ENCODE assay signal across 9 cellular contexts in the genomic region with DNA sequence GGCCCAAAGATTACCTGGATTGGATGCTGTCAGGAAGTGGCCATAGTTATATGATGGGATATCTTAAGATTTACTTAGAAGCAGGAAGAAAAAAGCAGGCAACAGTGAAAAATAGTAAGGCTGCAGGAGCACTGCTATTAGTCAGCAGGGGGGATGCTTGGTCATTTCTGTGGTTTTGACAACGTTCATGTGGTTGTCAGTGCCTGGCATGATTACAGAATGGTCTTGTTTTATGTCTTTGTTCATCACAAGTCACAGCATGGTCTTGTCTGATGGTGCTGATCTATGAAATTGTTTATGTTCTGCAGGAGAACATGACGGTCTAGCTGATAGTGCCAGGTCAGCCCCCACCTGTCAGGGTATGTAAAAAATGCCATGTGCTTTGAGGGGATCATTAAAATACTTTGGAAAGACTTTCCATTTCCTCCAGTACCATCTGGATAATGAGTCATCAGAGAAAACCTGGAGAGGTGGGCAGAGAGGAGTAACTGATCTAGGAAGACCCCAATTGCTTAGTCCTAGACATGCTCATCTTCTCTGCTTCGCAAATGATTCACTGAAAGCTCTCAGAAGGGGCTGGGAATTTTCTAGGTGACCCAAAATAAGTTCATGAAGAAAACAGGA. TPM values are rescaled to one million over a fixed set of nuclear protein-coding genes. Genes with fewer than 3 reads are reported as not detected.
DNase-seq lines count a peak whose midpoint lies in the region; ATAC-seq, FAIRE-seq and TF ChIP-seq lines count a peak whose summit lies in the region.
"Had no signal": no experiment of that assay in that cellular context is flagged by ENCODE, and none has a peak within 500 bp of the region (broad histone marks: within the 10 kb centered on the region; RNA-seq: fewer than 3 reads in every experiment).

No MANE protein-coding gene starts in this region.

- no peaks in the 10 kb centered on the region; the same call in 1 of the 2 replicates for H4K20me1 ChIP-seq in K562 (replicated peaks; ENCODE audit: control insufficient read depth, insufficient read depth, low read length)

- no peak overlapping the region for H3K27ac ChIP-seq in A549
- H3K27ac ChIP-seq in K562 (ENCODE audit: extremely low read depth, low read depth, low read length), result no peak overlapping the region
- no peak overlapping the region for H3K27ac ChIP-seq in tibial artery

- WGBS in A549 (ENCODE audit: missing lambda C conversion rate), result 49% methylated on average over 3 of the region's 3 CpGs
- WGBS in K562 (ENCODE audit: insufficient coverage, low coverage, missing lambda C conversion rate), result 0% methylated on average over 3 of the region's 3 CpGs

- ATAC-seq in A549 (no peak), GM18868 (IDR thresholded peaks at IDR 0.05; ENCODE audit: unreplicated experiment) (peak; percentile 92), K562 (no peak), HG03280 (IDR thresholded peaks at IDR 0.05; ENCODE audit: unreplicated experiment) (no peak)

- H3K4me3 ChIP-seq in A549 (no peak overlapping the region), K562 (no peak overlapping the region), tibial artery (no peak overlapping the region)

- H3K27me3 ChIP-seq in K562 (ENCODE audit: control insufficient read depth in 2 of 2, insufficient read depth in 2 of 2, low read length in 2 of 2) (no peaks in the 10 kb centered on the region), tibial artery (no peaks in the 10 kb centered on the region)

- CTCF ChIA-PET in A549 (lab: Yijun Ruan, JAX) (no interaction called here), K562 (lab: Yijun Ruan, JAX; ENCODE audit: low intra/inter-chr PET ratio) (no interaction called here)

- TF ChIP-seq CTCF in A549 (IDR thresholded peaks at IDR 0.05) (no peak), K562 (IDR thresholded peaks at IDR 0.05 in 2 of 3, conservative IDR thresholded peaks at IDR 0.05 in 1 of 3; ENCODE audit: insufficient read depth in 2 of 3, low read depth in 1 of 3, low read length in 3 of 3) (no peak), tibial artery (IDR thresholded peaks at IDR 0.05) (no peak)

- TF ChIP-seq EP300 in A549 (IDR thresholded peaks at IDR 0.05), result no peak
- TF ChIP-seq EP300 in K562 (IDR thresholded peaks at IDR 0.05; ENCODE audit: low read length), result no peak

- POLR2A ChIA-PET in A549 (lab: Yijun Ruan, JAX) (no interaction called here), K562 (lab: Yijun Ruan, JAX) (no interaction called here)

- in situ Hi-C loops in K562 (cut with MboI), result no loop called here

- H2AFZ ChIP-seq in K562 (ENCODE audit: low read depth, low read length), result no peak overlapping the region

- H3K9ac ChIP-seq in K562 (ENCODE audit: insufficient read depth in 1 of 2, low read depth in 2 of 2, low read length in 2 of 2), result no peak overlapping the region

- no peak overlapping the region for H3K4me2 ChIP-seq in A549
- no peak overlapping the region for H3K4me2 ChIP-seq in K562 (ENCODE audit: insufficient read depth, low read length)

- TF ChIP-seq POLR2A in A549 (IDR thresholded peaks at IDR 0.05; ENCODE audit: low read length) (no peak), K562 (conservative IDR thresholded peaks at IDR 0.05) (no peak)

- no peak for FAIRE-seq in A549 (lab: Jason Lieb, UNC)
- FAIRE-seq in K562 (lab: Jason Lieb, UNC), result no peak

- no peaks in the 10 kb centered on the region for H3K79me2 ChIP-seq in K562 (ENCODE audit: control insufficient read depth, insufficient read depth, low read length)

- no peak for DNase-seq in A549 (ENCODE audit: low read depth in 1 of 2, low spot score in 1 of 2)
- peak; percentile 94 for DNase-seq in HT1080 (ENCODE audit: low read depth)
- peak in 1 of 4 experiments; percentile 7 for DNase-seq in K562 (ENCODE audit: extremely low read depth in 1 of 4, low spot score in 3 of 4)
- DNase-seq in SKM-1 treated with dmso at 0.1 percent for 144 hours (lab: John Stamatoyannopoulos, UW; ENCODE audit: unreplicated experiment), result no peak
- no peak for DNase-seq in Kasumi-1 (lab: John Stamatoyannopoulos, UW)
- DNase-seq in tibial artery, result no peak
- DNase-seq: naive B cell had no signal

- intact Hi-C loops in K562 (cut with micrococcal nuclease) (no loop called here), tibial artery (cut with DNase I; ENCODE audit: low total_unique reads) (no loop called here)

- H3K36me3 ChIP-seq in K562 (ENCODE audit: control insufficient read depth, insufficient read depth, low read length), result no peaks in the 10 kb centered on the region
- no peaks in the 10 kb centered on the region for H3K36me3 ChIP-seq in tibial artery

- TF ChIP-seq RAD21 in A549 (conservative IDR thresholded peaks at IDR 0.05 in 1 of 2, IDR thresholded peaks at IDR 0.05 in 1 of 2), result no peak
- no peak for TF ChIP-seq RAD21 in K562 (CRISPR knock-in tag; conservative IDR thresholded peaks at IDR 0.05 in 1 of 2, IDR thresholded peaks at IDR 0.05 in 1 of 2)

- H3K4me1 ChIP-seq in A549 (no peaks in the 10 kb centered on the region), K562 (replicated peaks in 1 of 2; ENCODE audit: control insufficient read depth in 2 of 2, insufficient read depth in 2 of 2, low read length in 2 of 2) (no peaks in the 10 kb centered on the region), tibial artery (no peaks in the 10 kb centered on the region)

- H3K9me3 ChIP-seq in A549 (no peaks in the 10 kb centered on the region), K562 (replicated peaks; ENCODE audit: control insufficient read depth, insufficient read depth, low read depth, low read length) (no peaks in the 10 kb centered on the region), tibial artery (no peaks in the 10 kb centered on the region)

- no TSS peak for BruUV-seq in K562 (replicated peaks; lab: Mats Ljungman, UMichigan)

- no peaks in the 10 kb centered on the region for H3K9me1 ChIP-seq in K562 (ENCODE audit: control insufficient read depth, insufficient read depth, low read length)

TF ChIP-seq in K562, 482 proteins besides CTCF, POLR2A, EP300 and RAD21 (continues in another document):
- TF ChIP-seq CBFA2T3 (IDR thresholded peaks at IDR 0.05), result peak; percentile 47
- peak; percentile 36; the same call in 1 of the 2 replicates for TF ChIP-seq NFE2 (IDR thresholded peaks at IDR 0.05; ENCODE audit: low read depth)

RNA-seq across cellular contexts. Expression of gene PLGRKT, which starts 48.5 kb away (rescaled TPM):
- polyA plus RNA-seq in A549 (2011; rRNA removed), result 22.4 and 37.7 TPM in 2 replicates
- 8.7 and 9.4 TPM in 2 replicates for polyA plus RNA-seq in A549 (2012; cell fraction: cytosol; rRNA removed)
- polyA plus RNA-seq in A549 (2012; cell fraction: nucleus; rRNA removed), result 2.1 and 2.5 TPM in 2 replicates
- 24.3 to 26.8 TPM (median 25.1 TPM) in 3 replicates for polyA plus RNA-seq in A549 (2017; fragmentation: RNase III; extraction: RNeasy Plus Mini Kit Qiagen cat#74134 plus additional on column Dnase treatment)
- 5.5 and 6.2 TPM in 2 replicates for polyA minus RNA-seq in A549 (2011; rRNA and poly(A)+ RNA removed)
- 33.6 and 36.5 TPM in 2 replicates for total RNA-seq in HT1080 (2014; rRNA removed; shearing (Covaris generic))
- 37.4 and 43.5 TPM in 2 replicates for polyA plus RNA-seq in HT1080 (2015; cell fraction: cytosol; rRNA removed)
- 15.2 and 17.3 TPM in 2 replicates for polyA plus RNA-seq in HT1080 (2015; cell fraction: nucleus; rRNA removed)
- total RNA-seq in K562 (2011; cell fraction: chromatin; rRNA removed; ENCODE audit: low replicate concordance), result 0.35 and 0.83 TPM in 2 replicates
- 1.3 and 1.5 TPM in 2 replicates for total RNA-seq in K562 (2011; cell fraction: nucleolus; rRNA removed)
- total RNA-seq in K562 (2011; cell fraction: nucleoplasm; rRNA removed), result 1.4 and 1.9 TPM in 2 replicates
- 4.5 and 4.7 TPM in 2 replicates for total RNA-seq in K562 (2014; rRNA removed)
- 9.3 and 11.3 TPM in 2 replicates for total RNA-seq in K562 (2014; rRNA removed; fragmentation: Illumina TruSeq; extraction: Trizol)
- total RNA-seq in K562 (2015; rRNA removed; fragmentation: Illumina TruSeq; extraction: Trizol), result 6.9 and 10.0 TPM in 2 replicates
- 6.5 and 10.4 TPM in 2 replicates for total RNA-seq in K562 (2021)
- 4.7 and 5.2 TPM in 2 replicates for polyA plus RNA-seq in K562 (2011; rRNA removed)
- 0.48 and 2.0 TPM in 2 replicates for polyA plus RNA-seq in K562 (2011; cell fraction: cytosol; rRNA removed)
- 0.90 and 1.2 TPM in 2 replicates for polyA plus RNA-seq in K562 (2011; cell fraction: nucleus; rRNA removed)
- polyA plus RNA-seq in K562 (2012), result 7.5 and 12.7 TPM in 2 replicates
- 5.9 and 6.0 TPM in 2 replicates for polyA plus RNA-seq in K562 (2014; fragmentation: Illumina TruSeq; extraction: Trizol)
- 10 to 100 TPM; 11.2 to 13.8 TPM for polyA plus RNA-seq in K562 (2014; fragmentation: Nextera tagmentation; extraction: Ambion mirVana)
- 6.0 and 6.6 TPM in 2 replicates for polyA plus RNA-seq in K562 (2014; rRNA removed)
- 1.5 and 2.8 TPM in 2 replicates for polyA minus RNA-seq in K562 (2011; rRNA and poly(A)+ RNA removed)
- 2.3 TPM in 1 of 2 replicates, not detected in the other for polyA minus RNA-seq in K562 (2011; cell fraction: cytosol; rRNA and poly(A)+ RNA removed)
- polyA minus RNA-seq in K562 (2011; cell fraction: nucleus; rRNA and poly(A)+ RNA removed), result 1.3 and 2.1 TPM in 2 replicates

RNA-seq across cellular contexts. Expression of gene RLN1, which starts 49.5 kb away (rescaled TPM):
- polyA plus RNA-seq in A549 (2011; rRNA removed) (0.23 and 0.26 TPM in 2 replicates), A549 (2017; fragmentation: RNase III; extraction: RNeasy Plus Mini Kit Qiagen cat#74134 plus additional on column Dnase treatment) (0.13 to 0.26 TPM in 2 of 3 replicates, not detected in the other), K562 (2011; rRNA removed) (not detected in 2 replicates), K562 (2014; fragmentation: Illumina TruSeq; extraction: Trizol) (not detected in 2 replicates), K562 (2014; fragmentation: Nextera tagmentation; extraction: Ambion mirVana) (not detected), K562 (2014; rRNA removed) (not detected in 2 replicates)
- 0.12 TPM in 1 of 2 replicates, not detected in the other for polyA plus RNA-seq in A549 (2012; cell fraction: cytosol; rRNA removed)
- not detected in 2 replicates for polyA plus RNA-seq in A549 (2012; cell fraction: nucleus; rRNA removed)
- polyA minus RNA-seq in A549 (2011; rRNA and poly(A)+ RNA removed), result not detected in 2 replicates
- total RNA-seq in HT1080 (2014; rRNA removed; shearing (Covaris generic)), result not detected in 2 replicates
- not detected in 2 replicates for polyA plus RNA-seq in HT1080 (2015; cell fraction: cytosol; rRNA removed)
- not detected in 2 replicates for polyA plus RNA-seq in HT1080 (2015; cell fraction: nucleus; rRNA removed)
- not detected in 2 replicates for total RNA-seq in K562 (2011; cell fraction: chromatin; rRNA removed; ENCODE audit: low replicate concordance)
- total RNA-seq in K562 (2011; cell fraction: nucleolus; rRNA removed), result not detected in 2 replicates
- not detected in 2 replicates for total RNA-seq in K562 (2011; cell fraction: nucleoplasm; rRNA removed)
- total RNA-seq in K562 (2014; rRNA removed) (not detected in 2 replicates), K562 (2014; rRNA removed; fragmentation: Illumina TruSeq; extraction: Trizol) (not detected in 2 replicates), K562 (2015; rRNA removed; fragmentation: Illumina TruSeq; extraction: Trizol) (not detected in 2 replicates), K562 (2021) (not detected in 2 replicates)
- not detected in 2 replicates for polyA plus RNA-seq in K562 (2011; cell fraction: cytosol; rRNA removed)
- polyA plus RNA-seq in K562 (2011; cell fraction: nucleus; rRNA removed), result not detected in 2 replicates
- not detected in 2 replicates for polyA plus RNA-seq in K562 (2012)
- polyA minus RNA-seq in K562 (2011; rRNA and poly(A)+ RNA removed), result not detected in 2 replicates
- polyA minus RNA-seq in K562 (2011; cell fraction: cytosol; rRNA and poly(A)+ RNA removed), result not detected in 2 replicates
- not detected in 2 replicates for polyA minus RNA-seq in K562 (2011; cell fraction: nucleus; rRNA and poly(A)+ RNA removed)
